Comparison of ENCODE assay signal across 16 cellular contexts in genomic region chr14:35420036-35420811, GRCh38. TPM values are rescaled to one million over a fixed set of nuclear protein-coding genes. Genes with fewer than 3 reads are reported as not detected.
A peak's percentile ranks its signal among the peaks of the same experiment; 100 is the strongest.
DNase-seq lines count a peak whose midpoint lies in the region; ATAC-seq, FAIRE-seq and TF ChIP-seq lines count a peak whose summit lies in the region.
"Had no signal": no experiment of that assay in that cellular context is flagged by ENCODE, and none has a peak within 500 bp of the region (broad histone marks: within the 10 kb centered on the region; RNA-seq: fewer than 3 reads in every experiment).

No MANE protein-coding gene starts in this region.

- H3K27me3 ChIP-seq in BE2C, result no peaks in the 10 kb centered on the region

- peaks cover 48% of the 10 kb centered on the region for H3K4me1 Mint-ChIP-seq in activated CD8-positive, alpha-beta T cell treated with anti-CD3 and anti-CD28 coated beads for 36 hours (ENCODE audit: low read depth)

- H3K9me3 ChIP-seq in BE2C, result peaks cover 3% of the 10 kb centered on the region

- no peaks in the 10 kb centered on the region for H3K36me3 Mint-ChIP-seq in activated CD8-positive, alpha-beta T cell treated with anti-CD3 and anti-CD28 coated beads for 36 hours (ENCODE audit: low read depth)
- H3K36me3 Mint-ChIP-seq: CD4-positive, alpha-beta memory T cell had no signal

- no peaks in the 10 kb centered on the region for H3K9me3 Mint-ChIP-seq in activated CD8-positive, alpha-beta T cell treated with anti-CD3 and anti-CD28 coated beads for 36 hours
- H3K9me3 Mint-ChIP-seq: CD4-positive, alpha-beta memory T cell; nephron had no signal

- POLR2A ChIA-PET in activated CD8-positive, alpha-beta T cell treated with anti-CD3 and anti-CD28 coated beads for 36 hours (lab: Charles Lee), result interaction anchor here (1.6 to 12.5 kb wide), 2 partner anchors 18 to 134 kb away, joined by 3 to 207 read pairs; partner anchors contain the start of gene NFKBIA

- no peak overlapping the region for H3K4me3 Mint-ChIP-seq in activated CD8-positive, alpha-beta T cell treated with anti-CD3 and anti-CD28 coated beads for 36 hours
- H3K4me3 Mint-ChIP-seq: CD4-positive, alpha-beta memory T cell; nephron; T-helper 17 cell had no signal

- CTCF ChIA-PET in activated CD8-positive, alpha-beta T cell treated with anti-CD3 and anti-CD28 coated beads for 36 hours (lab: Charles Lee), result interaction anchor here (0.8 to 13.9 kb wide), 9 partner anchors 11 to 278 kb away, joined by 3 to 182 read pairs (median 3); no protein-coding TSS in a partner anchor

- TF ChIP-seq CTCF in BE2C (IDR thresholded peaks at IDR 0.05; ENCODE audit: low read depth, low read length), result no peak
- no peak for TF ChIP-seq CTCF in activated CD8-positive, alpha-beta T cell treated with anti-CD3 and anti-CD28 coated beads for 36 hours (IDR thresholded peaks at IDR 0.05)

- H3K4me1 ChIP-seq in BE2C, result peaks cover 41% of the 10 kb centered on the region

- no peaks in the 10 kb centered on the region for H3K27me3 Mint-ChIP-seq in activated CD8-positive, alpha-beta T cell treated with anti-CD3 and anti-CD28 coated beads for 36 hours
- H3K27me3 Mint-ChIP-seq: CD4-positive, alpha-beta memory T cell; T-helper 17 cell had no signal

- intact Hi-C loops in activated CD8-positive, alpha-beta T cell treated with anti-CD3 and anti-CD28 coated beads for 36 hours (cut with micrococcal nuclease), result no loop called here

- no peak for ATAC-seq in activated CD8-positive, alpha-beta T cell treated with anti-CD3 and anti-CD28 coated beads for 36 hours
- ATAC-seq: left colon, T-helper 17 cell had no signal

- DNase-seq in BE2C, result peak; percentile 56
- DNase-seq in HTR-8/SVneo (ENCODE audit: insufficient read length, low spot score), result peak; percentile 40
- peak; percentile 39 for DNase-seq in astrocyte of the hippocampus (ENCODE audit: low read depth, low spot score)
- peak; percentile 58 for DNase-seq in iris pigment epithelial cell (ENCODE audit: low read depth)
- no peak for DNase-seq in activated CD8-positive, alpha-beta T cell treated with anti-CD3 and anti-CD28 coated beads for 36 hours
- DNase-seq in ureter (ENCODE audit: low spot score), result no peak
- DNase-seq in SKM-1 (lab: John Stamatoyannopoulos, UW; ENCODE audit: unreplicated experiment), result no peak
- no peak for DNase-seq in cerebellum (ENCODE audit: low spot score)
- DNase-seq: activated gamma-delta T cell treated with Interleukin-2 at 50 U/mL for 16 hours; CD4-positive, alpha-beta memory T cell; cortex of kidney; left colon; substantia nigra; T-helper 17 cell had no signal

- FAIRE-seq in HTR-8/SVneo (lab: Jason Lieb, UNC), result no peak

- no peak overlapping the region for H3K4me3 ChIP-seq in BE2C (ENCODE audit: low read depth, low read length)
- H3K4me3 ChIP-seq: skin epidermis had no signal

- no peak overlapping the region for H3K27ac Mint-ChIP-seq in activated CD8-positive, alpha-beta T cell treated with anti-CD3 and anti-CD28 coated beads for 36 hours
- H3K27ac Mint-ChIP-seq: nephron, T-helper 17 cell had no signal

- peaks cover 11% of the 10 kb centered on the region for H3K36me3 ChIP-seq in BE2C

RNA-seq across cellular contexts. Expression of gene NFKBIA, which starts 15.7 kb away (rescaled TPM):
- polyA plus RNA-seq in BE2C (2012; ENCODE audit: insufficient read depth, insufficient read length, low read depth), result 111 TPM
- total RNA-seq in activated CD8-positive, alpha-beta T cell treated with anti-CD3 and anti-CD28 coated beads for 36 hours, result 100 to 1,000 TPM; 218 to 227 TPM
- 152 TPM for total RNA-seq in ureter
- total RNA-seq in cerebellum, result 32.0 TPM

Comparison
In these comparisons a context has a peak if more than half of its experiments do, and no peak if none do; other contexts are left out.
1. DNase-seq: peak in BE2C (single experiment), HTR-8/SVneo (single experiment), astrocyte of the hippocampus (single experiment) and iris pigment epithelial cell (single experiment); none in activated CD8-positive, alpha-beta T cell treated with anti-CD3 and anti-CD28 coated beads for 36 hours (single experiment), ureter (single experiment), SKM-1 (single experiment) and cerebellum (single experiment).